ENCODE assay signal across 10 cellular contexts in the genomic region with DNA sequence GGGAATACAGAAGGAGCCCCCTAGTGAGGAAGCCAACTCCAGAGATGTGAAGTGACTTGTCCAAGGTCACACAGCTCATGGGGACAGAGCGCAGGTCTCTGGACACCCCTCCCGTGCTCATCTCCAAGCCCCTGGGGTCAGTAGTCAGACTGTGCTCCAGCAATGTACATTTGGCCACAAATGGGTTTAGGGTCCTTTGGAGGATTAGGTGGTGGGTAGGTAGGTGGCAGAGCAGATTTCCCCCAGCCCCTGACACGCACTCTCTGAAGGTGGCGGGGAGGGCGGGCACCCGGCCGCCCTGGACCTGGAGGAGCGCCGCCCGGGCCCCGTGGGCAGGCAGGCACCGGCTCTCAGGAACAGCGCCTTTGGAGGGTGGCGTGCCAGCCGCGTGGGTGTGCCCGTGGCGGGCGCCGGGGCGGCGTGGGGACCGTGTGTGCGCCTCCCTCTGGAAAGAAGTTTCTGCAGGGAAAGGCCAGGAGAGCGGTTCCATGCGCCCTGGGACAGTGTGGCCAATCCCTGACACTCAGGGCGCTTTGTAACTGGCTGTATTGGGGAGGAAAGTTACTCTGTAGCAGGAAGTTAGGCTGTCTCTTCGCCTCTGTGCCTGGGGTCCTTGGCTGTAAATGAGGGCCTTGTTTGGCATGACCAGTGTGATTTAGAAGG. TPM values are rescaled to one million over a fixed set of nuclear protein-coding genes. Genes with fewer than 3 reads are reported as not detected.
DNase-seq lines count a peak whose midpoint lies in the region; ATAC-seq, FAIRE-seq and TF ChIP-seq lines count a peak whose summit lies in the region.
"Had no signal": no experiment of that assay in that cellular context is flagged by ENCODE, and none has a peak within 500 bp of the region (broad histone marks: within the 10 kb centered on the region; RNA-seq: fewer than 3 reads in every experiment).

No MANE protein-coding gene starts in this region.

- peak; percentile 36 for TF ChIP-seq CTCF in HepG2 (CRISPR knock-in tag; IDR thresholded peaks at IDR 0.05)

- peak; percentile 88 for ATAC-seq in HepG2
- ATAC-seq in stimulated activated effector memory CD8-positive, alpha-beta T cell treated with anti-CD3 and anti-CD28 coated beads, Interleukin-12 subunit alpha, Interleukin-12 subunit beta, amount 100 ng/mL, for 72 hours = peak; percentile 38

- no peak overlapping the region for H3K9ac ChIP-seq in HUES48 (ENCODE audit: low read depth, low read length)
- H3K9ac ChIP-seq in HepG2 (ENCODE audit: insufficient read depth, low read depth, low read length) = no peak overlapping the region

- H2AFZ ChIP-seq in HepG2 (ENCODE audit: low read length) = no peak overlapping the region

- H3K4me1 Mint-ChIP-seq in stimulated activated effector memory CD8-positive, alpha-beta T cell treated with anti-CD3 and anti-CD28 coated beads, Interleukin-12 subunit alpha, Interleukin-12 subunit beta, amount 100 ng/mL, for 72 hours = no peaks in the 10 kb centered on the region
- no peaks in the 10 kb centered on the region for H3K4me1 Mint-ChIP-seq in activated CD4-positive, alpha-beta memory T cell treated with anti-CD3 and anti-CD28 coated beads, Interleukin-2, amount 10 ng/mL, durations not matched to agents 7 days and 5 days

- no peaks in the 10 kb centered on the region for H3K36me3 Mint-ChIP-seq in stimulated activated effector memory CD8-positive, alpha-beta T cell treated with anti-CD3 and anti-CD28 coated beads, Interleukin-12 subunit alpha, Interleukin-12 subunit beta, amount 100 ng/mL, for 72 hours
- H3K36me3 Mint-ChIP-seq in activated CD4-positive, alpha-beta memory T cell treated with anti-CD3 and anti-CD28 coated beads, Interleukin-2, amount 10 ng/mL, durations not matched to agents 7 days and 5 days (ENCODE audit: low read depth) = no peaks in the 10 kb centered on the region

- H4K20me1 ChIP-seq in HepG2 (ENCODE audit: insufficient read depth, low read length) = no peaks in the 10 kb centered on the region

- H3K4me3 Mint-ChIP-seq in stimulated activated effector memory CD8-positive, alpha-beta T cell treated with anti-CD3 and anti-CD28 coated beads, Interleukin-12 subunit alpha, Interleukin-12 subunit beta, amount 100 ng/mL, for 72 hours = no peak overlapping the region
- H3K4me3 Mint-ChIP-seq in activated CD4-positive, alpha-beta memory T cell treated with anti-CD3 and anti-CD28 coated beads, Interleukin-2, amount 10 ng/mL, durations not matched to agents 7 days and 5 days = no peak overlapping the region

- WGBS in HepG2 (ENCODE audit: low lambda C conversion rate) = 0% methylated on average over 4 of the region's 28 CpGs

- H3K4me1 ChIP-seq in HUES48 (ENCODE audit: control insufficient read depth, insufficient read depth, low read length) = peaks cover 9% of the 10 kb centered on the region
- peaks cover 19% of the 10 kb centered on the region for H3K4me1 ChIP-seq in HepG2 (ENCODE audit: insufficient read depth, low read length)

- no TSS peak for BruUV-seq in HepG2 (replicated peaks; lab: Mats Ljungman, UMichigan)

- peak in 10 of 61 donors; percentile 7 to 73 (median 37) for DNase-seq in caudate nucleus (lab: John Stamatoyannopoulos, UW)
- DNase-seq in HepG2 (ENCODE audit: low spot score) = peak; percentile 15
- no peak for DNase-seq in stimulated activated effector memory CD8-positive, alpha-beta T cell treated with anti-CD3 and anti-CD28 coated beads, Interleukin-12 subunit alpha, Interleukin-12 subunit beta, amount 100 ng/mL, for 72 hours (ENCODE audit: low spot score in 2 of 2)
- DNase-seq in NCI-H69 (lab: John Stamatoyannopoulos, UW) = no peak
- no peak for DNase-seq in activated CD4-positive, alpha-beta memory T cell treated with anti-CD3 and anti-CD28 coated beads, Interleukin-2, amount 10 ng/mL, durations not matched to agents 7 days and 5 days
- no peak for DNase-seq in NCI-H510A treated with DMSO at 0.1 percent for 48 hours (lab: John Stamatoyannopoulos, UW)
- DNase-seq in NCI-H1105 (lab: John Stamatoyannopoulos, UW) = no peak
- DNase-seq: NCI-H1694 had no signal

- no peaks in the 10 kb centered on the region for H3K36me3 ChIP-seq in HUES48 (ENCODE audit: control insufficient read depth, insufficient read depth, low read length)
- H3K36me3 ChIP-seq in HepG2 (replicated peaks in 1 of 2; ENCODE audit: control insufficient read depth in 1 of 2, insufficient read depth in 2 of 2, low read length in 2 of 2) = no peaks in the 10 kb centered on the region
- H3K36me3 ChIP-seq: neutrophil had no signal

- no peak for TF ChIP-seq RAD21 in HepG2 (CRISPR knock-in tag; IDR thresholded peaks at IDR 0.05)

- TF ChIP-seq POLR2A in HepG2 (IDR thresholded peaks at IDR 0.05; ENCODE audit: insufficient read depth in 1 of 2, low read depth in 2 of 2, low read length in 2 of 2) = no peak

- TF ChIP-seq EP300 in HepG2 (IDR thresholded peaks at IDR 0.05; ENCODE audit: low read depth in 2 of 2, low read length in 2 of 2) = no peak
- no peak for TF ChIP-seq EP300 in HepG2 (CRISPR knock-in tag; IDR thresholded peaks at IDR 0.05; ENCODE audit: borderline replicate concordance)

- H3K27me3 ChIP-seq in HUES48 (ENCODE audit: control insufficient read depth, insufficient read depth, low read length) (peaks cover 36% of the 10 kb centered on the region), HepG2 (ENCODE audit: control insufficient read depth in 1 of 2, insufficient read depth in 2 of 2, low read length in 2 of 2) (peaks cover 3 to 62% of the 10 kb centered on the region in 2 experiments)

- no peaks in the 10 kb centered on the region for H3K9me3 ChIP-seq in HUES48 (ENCODE audit: control insufficient read depth, insufficient read depth, low read length)
- H3K9me3 ChIP-seq in HepG2 (ENCODE audit: low read length) = no peaks in the 10 kb centered on the region
- H3K9me3 ChIP-seq: neutrophil had no signal

- in situ Hi-C loops in HepG2 (cut with HindIII; ENCODE audit: extremely low pct_ligation_motif_present, low pct_unique_long_range_greater_than_20kb) = no loop called here

- CTCF ChIA-PET in HepG2 (lab: Yijun Ruan, JAX; ENCODE audit: low intra/inter-chr PET ratio, low total read pairs) = no interaction called here
- CTCF ChIA-PET in activated CD4-positive, alpha-beta memory T cell treated with anti-CD3 and anti-CD28 coated beads, Interleukin-2, amount 10 ng/mL, durations not matched to agents 7 days and 5 days (lab: Charles Lee) = no interaction called here

- intact Hi-C loops in HepG2 (cut with micrococcal nuclease; ENCODE audit: unreplicated experiment) = no loop called here

- H3K27ac ChIP-seq in HUES48 (ENCODE audit: low read depth, low read length) = no peak overlapping the region
- H3K27ac ChIP-seq in caudate nucleus (ENCODE audit: low read depth, low read length) = peak overlapping the region; percentile 55
- H3K27ac ChIP-seq in HepG2 (ENCODE audit: extremely low read length, insufficient read depth, low read length) = no peak overlapping the region
- H3K27ac ChIP-seq: neutrophil had no signal

- peak overlapping the region; percentile 83 for H3K4me2 ChIP-seq in HepG2 (ENCODE audit: low read depth, low read length)

- H3K4me3 ChIP-seq in HUES48 (ENCODE audit: low read depth, low read length) (peak overlapping the region; percentile 75), HepG2 (replicated peaks in 1 of 3; ENCODE audit: insufficient read depth in 1 of 3, low read depth in 2 of 3, low read length in 3 of 3) (peak overlapping the region; percentile 47 to 69 (median 52))

- peak; percentile 50 for FAIRE-seq in HepG2 (lab: Jason Lieb, UNC)

- POLR2A ChIA-PET in HepG2 (lab: Yijun Ruan, JAX) = no interaction called here
- POLR2A ChIA-PET in activated CD4-positive, alpha-beta memory T cell treated with anti-CD3 and anti-CD28 coated beads, Interleukin-2, amount 10 ng/mL, durations not matched to agents 7 days and 5 days (lab: Charles Lee) = no interaction called here

- H3K9me3 Mint-ChIP-seq in stimulated activated effector memory CD8-positive, alpha-beta T cell treated with anti-CD3 and anti-CD28 coated beads, Interleukin-12 subunit alpha, Interleukin-12 subunit beta, amount 100 ng/mL, for 72 hours = no peaks in the 10 kb centered on the region
- H3K9me3 Mint-ChIP-seq in activated CD4-positive, alpha-beta memory T cell treated with anti-CD3 and anti-CD28 coated beads, Interleukin-2, amount 10 ng/mL, durations not matched to agents 7 days and 5 days = no peaks in the 10 kb centered on the region

- no peaks in the 10 kb centered on the region for H3K79me2 ChIP-seq in HepG2 (ENCODE audit: insufficient read depth, low read length)

- no peak overlapping the region for H3K27ac Mint-ChIP-seq in stimulated activated effector memory CD8-positive, alpha-beta T cell treated with anti-CD3 and anti-CD28 coated beads, Interleukin-12 subunit alpha, Interleukin-12 subunit beta, amount 100 ng/mL, for 72 hours
- no peak overlapping the region for H3K27ac Mint-ChIP-seq in activated CD4-positive, alpha-beta memory T cell treated with anti-CD3 and anti-CD28 coated beads, Interleukin-2, amount 10 ng/mL, durations not matched to agents 7 days and 5 days

- H3K27me3 Mint-ChIP-seq in activated CD4-positive, alpha-beta memory T cell treated with anti-CD3 and anti-CD28 coated beads, Interleukin-2, amount 10 ng/mL, durations not matched to agents 7 days and 5 days = peaks cover 64% of the 10 kb centered on the region

RNA-seq across cellular contexts. Expression of gene WIPF3, which starts 1.0 kb away (rescaled TPM):
- total RNA-seq in HepG2 (2016; rRNA removed; fragmentation: Illumina TruSeq; extraction: Trizol) = 0.06 TPM in 1 of 2 replicates, not detected in the other
- total RNA-seq in HepG2 (2016; cell fraction: cytosol; rRNA removed; fragmentation: Illumina TruSeq; extraction: Trizol; ENCODE audit: low read depth) = 0.09 TPM in 1 of 2 replicates, not detected in the other
- total RNA-seq in HepG2 (2016; cell fraction: insoluble cytoplasmic fraction; rRNA removed; fragmentation: Illumina TruSeq; extraction: Trizol) = 0.04 TPM in 2 replicates
- total RNA-seq in HepG2 (2016; cell fraction: membrane; rRNA removed; fragmentation: Illumina TruSeq; extraction: Trizol) = 0.07 and 0.09 TPM in 2 replicates
- not detected in 2 replicates for total RNA-seq in HepG2 (2016; cell fraction: nucleus; rRNA removed; fragmentation: Illumina TruSeq; extraction: Trizol)
- polyA plus RNA-seq in HepG2 (2011; rRNA removed) = 0.01 and 0.03 TPM in 2 replicates
- polyA plus RNA-seq in HepG2 (2011; cell fraction: cytosol; rRNA removed) = 0.01 and 0.03 TPM in 2 replicates
- polyA plus RNA-seq in HepG2 (2011; cell fraction: nucleus; rRNA removed) = 0.03 TPM in 1 of 2 replicates, not detected in the other
- not detected in 2 replicates for polyA plus RNA-seq in HepG2 (2012)
- 0.16 TPM in 2 replicates for polyA plus RNA-seq in HepG2 (2016; cell fraction: cytosol; fragmentation: Illumina TruSeq; extraction: Trizol; ENCODE audit: low read depth)
- polyA plus RNA-seq in HepG2 (2016; cell fraction: insoluble cytoplasmic fraction; fragmentation: Illumina TruSeq; extraction: Trizol; ENCODE audit: low read depth) = 0.11 and 0.13 TPM in 2 replicates
- 0.29 and 0.41 TPM in 2 replicates for polyA plus RNA-seq in HepG2 (2016; cell fraction: membrane; fragmentation: Illumina TruSeq; extraction: Trizol; ENCODE audit: low read depth)
- polyA plus RNA-seq in HepG2 (2016; cell fraction: nucleus; fragmentation: Illumina TruSeq; extraction: Trizol; ENCODE audit: insufficient read depth, low read depth) = 0.19 and 0.22 TPM in 2 replicates
- polyA minus RNA-seq in HepG2 (2011; rRNA and poly(A)+ RNA removed; ENCODE audit: low replicate concordance) = 0.04 TPM in 1 of 2 replicates, not detected in the other
- polyA minus RNA-seq in HepG2 (2011; cell fraction: cytosol; rRNA and poly(A)+ RNA removed) = not detected in 2 replicates
- polyA minus RNA-seq in HepG2 (2011; cell fraction: nucleus; rRNA and poly(A)+ RNA removed) = 0.13 TPM in 1 of 2 replicates, not detected in the other
- not detected for total RNA-seq in activated CD4-positive, alpha-beta memory T cell treated with anti-CD3 and anti-CD28 coated beads, Interleukin-2, amount 10 ng/mL, durations not matched to agents 7 days and 5 days
